In the genomic region with DNA sequence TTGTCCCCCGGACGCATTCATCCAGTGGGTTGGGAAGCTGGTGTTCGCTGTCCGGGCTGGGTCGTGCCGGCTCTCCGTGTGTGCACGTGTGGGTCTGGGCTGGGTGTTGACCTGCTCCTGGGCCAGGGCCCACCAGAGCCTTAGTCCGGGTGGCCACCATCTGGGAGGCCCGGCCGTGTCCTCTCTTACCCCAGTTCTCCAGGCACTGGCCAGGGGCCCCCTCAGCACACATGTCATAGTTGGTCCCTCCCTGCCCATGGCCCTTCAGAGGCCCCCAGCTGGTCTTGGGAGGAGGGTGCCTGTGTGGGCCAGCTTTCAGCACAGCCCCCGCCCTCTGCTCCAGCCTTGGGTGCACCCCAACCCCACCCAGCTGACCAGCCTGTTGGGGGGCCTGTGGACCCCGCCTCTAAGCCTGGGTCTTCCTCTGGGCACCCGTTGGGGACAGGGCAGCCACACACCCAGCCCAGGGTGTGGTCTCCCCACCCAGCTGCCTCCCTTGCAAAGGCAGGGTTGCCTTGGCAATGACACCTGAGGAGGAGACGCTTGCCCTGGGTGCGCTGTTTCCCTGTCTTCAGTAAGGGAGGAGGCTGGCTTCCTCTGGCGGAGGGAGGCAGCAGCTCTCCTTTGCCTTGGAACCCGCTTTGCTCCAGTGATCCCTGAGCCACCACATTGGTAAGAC, we compare ENCODE assay signal across 23 cellular contexts.
"Had no signal": no experiment of that assay in that cellular context is flagged by ENCODE, and none has a peak within 500 bp of the region (broad histone marks: within the 10 kb centered on the region; RNA-seq: fewer than 3 reads in every experiment).

No MANE protein-coding gene starts in this region.

- H3K27ac Mint-ChIP-seq: activated CD4-positive, alpha-beta memory T cell treated with anti-CD3 and anti-CD28 coated beads for 36 hours; activated CD4-positive, alpha-beta T cell treated with anti-CD3 and anti-CD28 coated beads, Interleukin-2, amount 10 ng/mL, durations not matched to agents 7 days and 5 days; activated naive CD8-positive, alpha-beta T cell treated with anti-CD3 and anti-CD28 coated beads, Interleukin-2, amount 10 ng/mL, durations not matched to agents 7 days and 5 days had no signal

- H3K4me3 Mint-ChIP-seq: activated CD4-positive, alpha-beta memory T cell treated with anti-CD3 and anti-CD28 coated beads for 36 hours; activated CD4-positive, alpha-beta T cell treated with anti-CD3 and anti-CD28 coated beads, Interleukin-2, amount 10 ng/mL, durations not matched to agents 7 days and 5 days; activated naive CD8-positive, alpha-beta T cell treated with anti-CD3 and anti-CD28 coated beads, Interleukin-2, amount 10 ng/mL, durations not matched to agents 7 days and 5 days had no signal

- H3K4me1 Mint-ChIP-seq: activated CD4-positive, alpha-beta T cell treated with anti-CD3 and anti-CD28 coated beads, Interleukin-2, amount 10 ng/mL, durations not matched to agents 7 days and 5 days had no signal

- ATAC-seq: Panc1, Right ventricle myocardium inferior had no signal

- H3K27me3 Mint-ChIP-seq: activated CD4-positive, alpha-beta memory T cell treated with anti-CD3 and anti-CD28 coated beads for 36 hours; activated CD4-positive, alpha-beta T cell treated with anti-CD3 and anti-CD28 coated beads, Interleukin-2, amount 10 ng/mL, durations not matched to agents 7 days and 5 days had no signal

- H3K36me3 Mint-ChIP-seq: activated CD4-positive, alpha-beta memory T cell treated with anti-CD3 and anti-CD28 coated beads for 36 hours; activated naive CD8-positive, alpha-beta T cell treated with anti-CD3 and anti-CD28 coated beads, Interleukin-2, amount 10 ng/mL, durations not matched to agents 7 days and 5 days had no signal

- H3K9me3 Mint-ChIP-seq: activated CD4-positive, alpha-beta memory T cell treated with anti-CD3 and anti-CD28 coated beads for 36 hours; activated CD4-positive, alpha-beta T cell treated with anti-CD3 and anti-CD28 coated beads, Interleukin-2, amount 10 ng/mL, durations not matched to agents 7 days and 5 days; activated naive CD8-positive, alpha-beta T cell treated with anti-CD3 and anti-CD28 coated beads, Interleukin-2, amount 10 ng/mL, durations not matched to agents 7 days and 5 days had no signal

- DNase-seq: activated CD4-positive, alpha-beta memory T cell treated with anti-CD3 and anti-CD28 coated beads for 36 hours; activated CD4-positive, alpha-beta T cell treated with anti-CD3 and anti-CD28 coated beads, Interleukin-2, amount 10 ng/mL, durations not matched to agents 7 days and 5 days; activated CD4-positive, CD25-positive, alpha-beta regulatory T cell; activated naive CD4-positive, alpha-beta T cell treated with anti-CD3 and anti-CD28 coated beads, Interleukin-2, amount 50 U/mL, for 16 hours; activated naive CD8-positive, alpha-beta T cell treated with anti-CD3 and anti-CD28 coated beads, Interleukin-2, amount 10 ng/mL, durations not matched to agents 7 days and 5 days; activated T-cell treated with anti-CD3 and anti-CD28 coated beads for 4 hours; adrenal gland; anterior cingulate cortex; MM.1S; NCI-H1105; NCI-H1436 treated with DMSO at 0.1 percent for 48 hours; NCI-H187; NCI-H2081; NCI-H2171 treated with DMSO at 0.1 percent for 48 hours; NCI-H226; NCI-H82; NK-92 treated with Interleukin-12 subunit alpha and Interleukin-12 subunit beta, amount 100 ng/mL, for 24 hours; RPMI8226; SJCRH30; SK-N-SH; T-helper 1 cell had no signal
